In genomic region chr19:57599761-57600383, GRCh38 we compare ENCODE assay signal across 8 cellular contexts. TPM values are rescaled to one million over a fixed set of nuclear protein-coding genes. Genes with fewer than 3 reads are reported as not detected.
DNase-seq lines count a peak whose midpoint lies in the region; ATAC-seq and TF ChIP-seq lines count a peak whose summit lies in the region.

TSS of gene ZNF530 (plus strand) at chr19:57599885. CDS start at chr19:57604346, 4,461 bp downstream.

- H3K4me1 Mint-ChIP-seq in activated CD4-positive, alpha-beta T cell treated with anti-CD3 and anti-CD28 coated beads, Interleukin-2, amount 10 ng/mL, durations not matched to agents 24 days and 14 days = peaks cover 14% of the 10 kb centered on the region
- peaks cover 17% of the 10 kb centered on the region for H3K4me1 Mint-ChIP-seq in dendritic cell treated with granulocyte-macrophage colony-stimulating factor and Interleukin-4, amounts not matched to agents 40 ng/mL and 50 ng/mL, for 4 days (ENCODE audit: low read depth)

- no peak for TF ChIP-seq CTCF in AG10803 (conservative IDR thresholded peaks at IDR 0.05; ENCODE audit: low read length)

- H3K9me3 Mint-ChIP-seq in activated CD4-positive, alpha-beta T cell treated with anti-CD3 and anti-CD28 coated beads, Interleukin-2, amount 10 ng/mL, durations not matched to agents 24 days and 14 days = peaks cover 51% of the 10 kb centered on the region
- peaks cover 81% of the 10 kb centered on the region for H3K9me3 Mint-ChIP-seq in dendritic cell treated with granulocyte-macrophage colony-stimulating factor and Interleukin-4, amounts not matched to agents 40 ng/mL and 50 ng/mL, for 4 days

- H3K4me3 ChIP-seq in AG10803 (ENCODE audit: low read length) = peak within 1 kb of the TSS; percentile 87

- H3K36me3 Mint-ChIP-seq in activated CD4-positive, alpha-beta T cell treated with anti-CD3 and anti-CD28 coated beads, Interleukin-2, amount 10 ng/mL, durations not matched to agents 24 days and 14 days (ENCODE audit: low read depth) = peaks cover 39% of the 10 kb centered on the region
- peaks cover 42% of the 10 kb centered on the region for H3K36me3 Mint-ChIP-seq in dendritic cell treated with granulocyte-macrophage colony-stimulating factor and Interleukin-4, amounts not matched to agents 40 ng/mL and 50 ng/mL, for 4 days (ENCODE audit: low read depth)

- no peaks in the 10 kb centered on the region for H3K27me3 Mint-ChIP-seq in activated CD4-positive, alpha-beta T cell treated with anti-CD3 and anti-CD28 coated beads, Interleukin-2, amount 10 ng/mL, durations not matched to agents 24 days and 14 days
- peaks cover 3% of the 10 kb centered on the region for H3K27me3 Mint-ChIP-seq in dendritic cell treated with granulocyte-macrophage colony-stimulating factor and Interleukin-4, amounts not matched to agents 40 ng/mL and 50 ng/mL, for 4 days

- ATAC-seq in GM19035 (IDR thresholded peaks at IDR 0.05; ENCODE audit: unreplicated experiment) (peak; percentile 95), HG03378 (IDR thresholded peaks at IDR 0.05; ENCODE audit: unreplicated experiment) (peak; percentile 85)

- DNase-seq in AG10803 (ENCODE audit: low read depth) = peak; percentile 89
- peak; percentile 86 for DNase-seq in NCI-H510A (lab: John Stamatoyannopoulos, UW)
- DNase-seq in activated CD4-positive, alpha-beta T cell treated with anti-CD3 and anti-CD28 coated beads, Interleukin-2, amount 10 ng/mL, durations not matched to agents 24 days and 14 days = peak; percentile 95
- peak; percentile 97 for DNase-seq in left kidney (ENCODE audit: low read depth, low spot score)
- DNase-seq in stimulated activated CD4-positive, alpha-beta T cell treated with anti-CD3 and anti-CD28 coated beads, Interleukin-1b, Interleukin-23, amount 100 ng/mL, for 48 hours = peak; percentile 90

- intact Hi-C loops in activated CD4-positive, alpha-beta T cell treated with anti-CD3 and anti-CD28 coated beads, Interleukin-2, amount 10 ng/mL, durations not matched to agents 24 days and 14 days (cut with micrococcal nuclease) = loop anchor here (1.0 kb wide), 3 partner anchors 14 to 21 kb away; partner anchors contain the start of genes ZIK1 and ZNF134
- intact Hi-C loops in dendritic cell treated with granulocyte-macrophage colony-stimulating factor and Interleukin-4, amounts not matched to agents 40 ng/mL and 50 ng/mL, for 4 days (cut with micrococcal nuclease) = loop anchor here (1.0 kb wide), 1 partner anchor 14 kb away; the partner anchor contains the start of gene ZNF134

- H3K27ac Mint-ChIP-seq in activated CD4-positive, alpha-beta T cell treated with anti-CD3 and anti-CD28 coated beads, Interleukin-2, amount 10 ng/mL, durations not matched to agents 24 days and 14 days = peak within 1 kb of the TSS; percentile 74
- peak within 1 kb of the TSS; percentile 65 for H3K27ac Mint-ChIP-seq in dendritic cell treated with granulocyte-macrophage colony-stimulating factor and Interleukin-4, amounts not matched to agents 40 ng/mL and 50 ng/mL, for 4 days

- peak within 1 kb of the TSS; percentile 85 for H3K4me3 Mint-ChIP-seq in activated CD4-positive, alpha-beta T cell treated with anti-CD3 and anti-CD28 coated beads, Interleukin-2, amount 10 ng/mL, durations not matched to agents 24 days and 14 days
- peak within 1 kb of the TSS; percentile 77 for H3K4me3 Mint-ChIP-seq in dendritic cell treated with granulocyte-macrophage colony-stimulating factor and Interleukin-4, amounts not matched to agents 40 ng/mL and 50 ng/mL, for 4 days

RNA-seq across cellular contexts. Expression of gene ZNF530, which starts in this region (rescaled TPM):
- total RNA-seq in activated CD4-positive, alpha-beta T cell treated with anti-CD3 and anti-CD28 coated beads, Interleukin-2, amount 10 ng/mL, durations not matched to agents 24 days and 14 days = 4.5 and 5.7 TPM in 2 replicates

Comparison
In these comparisons a context has a peak if more than half of its experiments do, and no peak if none do; other contexts are left out.
1. Peak in every context shown above with its lines: DNase-seq, ATAC-seq and H3K4me3 ChIP-seq.